In genomic region chr19:43474986-43475705, GRCh38 we compare ENCODE assay signal across 7 cellular contexts. TPM values are rescaled to one million over a fixed set of nuclear protein-coding genes. Genes with fewer than 3 reads are reported as not detected.
DNase-seq lines count a peak whose midpoint lies in the region; ATAC-seq and TF ChIP-seq lines count a peak whose summit lies in the region.

No MANE protein-coding gene starts in this region.

- in situ Hi-C loops in SK-MEL-5 (cut with HindIII; ENCODE audit: low pct_unique_long_range_greater_than_20kb, low sequenced_read_pairs) = no loop called here

- H2AFZ ChIP-seq in neural cell (ENCODE audit: low read depth, low read length) = no peak overlapping the region

- H3K4me2 ChIP-seq in neural cell (ENCODE audit: low read length) = no peak overlapping the region

- no peak for TF ChIP-seq RAD21 in neural cell (conservative IDR thresholded peaks at IDR 0.05)

- no peaks in the 10 kb centered on the region for H3K79me2 ChIP-seq in neural cell (replicated peaks; ENCODE audit: insufficient read depth, low read length)

- peak; percentile 98 for DNase-seq in HT-29 (ENCODE audit: low spot score)
- peak; percentile 92 for DNase-seq in SK-MEL-5 (ENCODE audit: low read depth, low spot score)
- peak; percentile 93 for DNase-seq in activated naive CD4-positive, alpha-beta T cell treated with Interleukin-2 at 50 U/mL for 16 hours
- DNase-seq in foreskin keratinocyte = peak; percentile 60 to 78
- peak; percentile 88 for DNase-seq in stimulated activated naive CD4-positive, alpha-beta T cell treated with Interleukin-2 at 50 U/mL for 16 hours (lab: John Stamatoyannopoulos, UW)

- TF ChIP-seq EP300 in neural cell (conservative IDR thresholded peaks at IDR 0.05; ENCODE audit: poor library complexity, severe bottlenecking) = no peak

- H3K9me2 ChIP-seq in neural cell (ENCODE audit: insufficient read depth, low read length) = no peaks in the 10 kb centered on the region

- no peaks in the 10 kb centered on the region for H3F3A ChIP-seq in neural cell (ENCODE audit: insufficient read depth, low read length, poor library complexity, severe bottlenecking)

- no peaks in the 10 kb centered on the region for H3K27me3 ChIP-seq in foreskin keratinocyte
- H3K27me3 ChIP-seq in neural cell (ENCODE audit: insufficient read depth, low read depth, low read length) = no peaks in the 10 kb centered on the region

- no peaks in the 10 kb centered on the region for H3K36me3 ChIP-seq in neural cell (ENCODE audit: insufficient read depth, low read length)

- no peak overlapping the region for H3K9ac ChIP-seq in neural cell (ENCODE audit: low read length)

- no peaks in the 10 kb centered on the region for H4K20me1 ChIP-seq in neural cell (ENCODE audit: insufficient read depth)

- H3K27ac ChIP-seq in foreskin keratinocyte (peak overlapping the region; percentile 78), neural cell (ENCODE audit: low read length) (no peak overlapping the region)

- TF ChIP-seq CTCF in foreskin keratinocyte (conservative IDR thresholded peaks at IDR 0.05) (no peak), neural cell (IDR thresholded peaks at IDR 0.05; ENCODE audit: poor library complexity, severe bottlenecking) (no peak)

- peak overlapping the region; percentile 54 for H3K4me3 ChIP-seq in neural cell (ENCODE audit: low read length)

- H3K4me1 ChIP-seq in foreskin keratinocyte = peaks cover 4% of the 10 kb centered on the region

- no peaks in the 10 kb centered on the region for H3K9me3 ChIP-seq in neural cell (ENCODE audit: low read length)

- ATAC-seq in GM18867 (IDR thresholded peaks at IDR 0.05; ENCODE audit: unreplicated experiment) = peak; percentile 68
- ATAC-seq in foreskin keratinocyte = peak; percentile 70

TF ChIP-seq in neural cell, 6 proteins besides CTCF, POLR2A, EP300 and RAD21:
- TF ChIP-seq MXI1 (conservative IDR thresholded peaks at IDR 0.05; ENCODE audit: poor library complexity, severe bottlenecking) (no peak), TAF1 (IDR thresholded peaks at IDR 0.05; ENCODE audit: low read depth) (no peak), EZH2 (IDR thresholded peaks at IDR 0.05; ENCODE audit: borderline replicate concordance, insufficient read depth, low read length, poor library complexity, severe bottlenecking) (no peak), SMC3 (conservative IDR thresholded peaks at IDR 0.05; ENCODE audit: poor library complexity) (no peak), POLR2AphosphoS5 (IDR thresholded peaks at IDR 0.05) (no peak)
- TF ChIP-seq, protein P1, sequence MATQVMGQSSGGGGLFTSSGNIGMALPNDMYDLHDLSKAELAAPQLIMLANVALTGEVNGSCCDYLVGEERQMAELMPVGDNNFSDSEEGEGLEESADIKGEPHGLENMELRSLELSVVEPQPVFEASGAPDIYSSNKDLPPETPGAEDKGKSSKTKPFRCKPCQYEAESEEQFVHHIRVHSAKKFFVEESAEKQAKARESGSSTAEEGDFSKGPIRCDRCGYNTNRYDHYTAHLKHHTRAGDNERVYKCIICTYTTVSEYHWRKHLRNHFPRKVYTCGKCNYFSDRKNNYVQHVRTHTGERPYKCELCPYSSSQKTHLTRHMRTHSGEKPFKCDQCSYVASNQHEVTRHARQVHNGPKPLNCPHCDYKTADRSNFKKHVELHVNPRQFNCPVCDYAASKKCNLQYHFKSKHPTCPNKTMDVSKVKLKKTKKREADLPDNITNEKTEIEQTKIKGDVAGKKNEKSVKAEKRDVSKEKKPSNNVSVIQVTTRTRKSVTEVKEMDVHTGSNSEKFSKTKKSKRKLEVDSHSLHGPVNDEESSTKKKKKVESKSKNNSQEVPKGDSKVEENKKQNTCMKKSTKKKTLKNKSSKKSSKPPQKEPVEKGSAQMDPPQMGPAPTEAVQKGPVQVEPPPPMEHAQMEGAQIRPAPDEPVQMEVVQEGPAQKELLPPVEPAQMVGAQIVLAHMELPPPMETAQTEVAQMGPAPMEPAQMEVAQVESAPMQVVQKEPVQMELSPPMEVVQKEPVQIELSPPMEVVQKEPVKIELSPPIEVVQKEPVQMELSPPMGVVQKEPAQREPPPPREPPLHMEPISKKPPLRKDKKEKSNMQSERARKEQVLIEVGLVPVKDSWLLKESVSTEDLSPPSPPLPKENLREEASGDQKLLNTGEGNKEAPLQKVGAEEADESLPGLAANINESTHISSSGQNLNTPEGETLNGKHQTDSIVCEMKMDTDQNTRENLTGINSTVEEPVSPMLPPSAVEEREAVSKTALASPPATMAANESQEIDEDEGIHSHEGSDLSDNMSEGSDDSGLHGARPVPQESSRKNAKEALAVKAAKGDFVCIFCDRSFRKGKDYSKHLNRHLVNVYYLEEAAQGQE (IDR thresholded peaks at IDR 0.05; ENCODE audit: borderline replicate concordance) = no peak
TF ChIP-seq in neural cell: peak in this region for 0.

RNA-seq across cellular contexts. Expression of gene LYPD3, which starts 9.7 kb away (rescaled TPM):
- total RNA-seq in HT-29 (2014; rRNA removed; shearing (Covaris generic)) = 0.05 and 0.78 TPM in 2 replicates
- total RNA-seq in SK-MEL-5 (2014; rRNA removed; shearing (Covaris generic)) = 0.18 and 0.59 TPM in 2 replicates
- 0.88 and 2.2 TPM in 2 replicates for polyA plus RNA-seq in SK-MEL-5 (2015; cell fraction: cytosol; rRNA removed)
- polyA plus RNA-seq in SK-MEL-5 (2015; cell fraction: nucleus; rRNA removed) = 1.7 and 4.4 TPM in 2 replicates
- total RNA-seq in foreskin keratinocyte = 16.3 and 18.0 TPM in 2 replicates
- 31.8 and 43.1 TPM in 2 replicates for polyA plus RNA-seq in foreskin keratinocyte
- not detected in 2 replicates for polyA plus RNA-seq in neural cell
- not detected in 2 replicates for polyA minus RNA-seq in neural cell

RNA-seq across cellular contexts. Expression of gene PHLDB3, which starts 29.4 kb away (rescaled TPM):
- 45.7 and 52.4 TPM in 2 replicates for total RNA-seq in HT-29 (2014; rRNA removed; shearing (Covaris generic))
- 18.6 and 19.5 TPM in 2 replicates for total RNA-seq in SK-MEL-5 (2014; rRNA removed; shearing (Covaris generic))
- polyA plus RNA-seq in SK-MEL-5 (2015; cell fraction: cytosol; rRNA removed) = 18.0 and 20.9 TPM in 2 replicates
- 15.4 and 16.0 TPM in 2 replicates for polyA plus RNA-seq in SK-MEL-5 (2015; cell fraction: nucleus; rRNA removed)
- 14.8 and 15.4 TPM in 2 replicates for total RNA-seq in foreskin keratinocyte
- polyA plus RNA-seq in foreskin keratinocyte = 9.8 and 11.2 TPM in 2 replicates
- 5.6 and 8.1 TPM in 2 replicates for polyA plus RNA-seq in neural cell
- 3.0 and 4.1 TPM in 2 replicates for polyA minus RNA-seq in neural cell

RNA-seq across cellular contexts. Expression of gene ETHE1, which starts 51.9 kb away (rescaled TPM):
- 179 and 190 TPM in 2 replicates for total RNA-seq in HT-29 (2014; rRNA removed; shearing (Covaris generic))
- total RNA-seq in SK-MEL-5 (2014; rRNA removed; shearing (Covaris generic)) = 39.4 and 43.6 TPM in 2 replicates
- polyA plus RNA-seq in SK-MEL-5 (2015; cell fraction: cytosol; rRNA removed) = 62.1 and 77.5 TPM in 2 replicates
- polyA plus RNA-seq in SK-MEL-5 (2015; cell fraction: nucleus; rRNA removed) = 29.8 and 34.3 TPM in 2 replicates
- 151 and 168 TPM in 2 replicates for total RNA-seq in foreskin keratinocyte
- polyA plus RNA-seq in foreskin keratinocyte (239 and 287 TPM in 2 replicates), neural cell (40.9 and 58.0 TPM in 2 replicates)
- 15.6 and 17.5 TPM in 2 replicates for polyA minus RNA-seq in neural cell

RNA-seq across cellular contexts. Expression of gene ZNF575, which starts 57.8 kb away (rescaled TPM):
- 0.08 TPM in 2 replicates for total RNA-seq in HT-29 (2014; rRNA removed; shearing (Covaris generic))
- not detected in 2 replicates for total RNA-seq in SK-MEL-5 (2014; rRNA removed; shearing (Covaris generic))
- polyA plus RNA-seq in SK-MEL-5 (2015; cell fraction: cytosol; rRNA removed) = 0.79 and 1.5 TPM in 2 replicates
- 1.5 and 2.2 TPM in 2 replicates for polyA plus RNA-seq in SK-MEL-5 (2015; cell fraction: nucleus; rRNA removed)
- total RNA-seq in foreskin keratinocyte = 0.37 and 0.42 TPM in 2 replicates
- polyA plus RNA-seq in foreskin keratinocyte = 0.67 and 0.91 TPM in 2 replicates
- polyA plus RNA-seq in neural cell = not detected in 2 replicates
- 0.69 and 1.2 TPM in 2 replicates for polyA minus RNA-seq in neural cell
